8 cellular contexts compared by ENCODE assay signal in the genomic region with DNA sequence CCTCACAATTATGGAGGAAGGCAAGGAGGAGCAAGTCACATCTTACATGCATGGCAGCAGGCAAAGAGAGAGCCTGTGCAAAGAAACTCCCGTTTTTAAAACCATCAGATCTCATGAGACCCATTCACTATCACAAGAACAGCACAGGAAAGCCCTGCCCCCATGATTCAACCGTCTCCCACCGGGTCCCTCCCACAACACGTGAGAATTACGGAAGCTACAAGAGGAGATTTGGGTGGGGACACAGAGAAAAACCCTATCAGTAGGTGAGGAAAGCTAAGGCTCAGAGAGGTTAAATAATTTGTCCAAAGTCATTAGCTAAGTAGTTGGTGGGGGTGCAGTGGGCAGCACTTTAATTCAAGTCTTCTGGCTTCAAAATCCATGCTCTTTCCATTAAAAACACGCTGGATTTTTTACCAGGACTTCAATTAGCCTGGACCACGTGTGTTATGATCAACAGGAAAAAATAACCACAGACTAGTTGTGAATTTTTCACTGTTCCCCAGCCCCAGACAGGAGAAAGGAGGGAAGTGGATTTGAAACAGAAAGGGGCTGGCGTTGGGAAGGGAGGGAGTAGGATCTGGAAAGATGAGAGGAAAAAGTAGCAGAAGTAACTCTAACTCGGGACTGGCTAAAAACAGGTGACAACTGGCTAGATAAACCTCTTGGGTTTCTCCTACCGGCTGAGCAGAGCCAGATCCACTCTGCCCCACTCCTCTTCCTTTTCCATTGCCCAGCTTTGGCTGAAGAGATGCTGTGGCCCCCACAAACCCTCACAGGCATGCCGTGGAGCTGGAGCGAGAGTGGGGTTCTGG. TPM values are rescaled to one million over a fixed set of nuclear protein-coding genes. Genes with fewer than 3 reads are reported as not detected.
DNase-seq lines count a peak whose midpoint lies in the region; ATAC-seq and TF ChIP-seq lines count a peak whose summit lies in the region.

No MANE protein-coding gene starts in this region.

- WGBS in psoas muscle, 3 donors, result 27 to 34% (median 27%) methylated on average over 10 to 12 of the region's 12 CpGs

- H3K9me3 ChIP-seq in endocrine pancreas (ENCODE audit: control insufficient read depth, low read length) (no peaks in the 10 kb centered on the region), psoas muscle (no peaks in the 10 kb centered on the region)

- CTCF ChIA-PET in activated CD8-positive, alpha-beta memory T cell treated with anti-CD3 and anti-CD28 coated beads, Interleukin-2, amount 10 ng/mL, durations not matched to agents 7 days and 5 days (lab: Charles Lee), result no interaction called here

- H3K4me3 Mint-ChIP-seq in activated CD8-positive, alpha-beta memory T cell treated with anti-CD3 and anti-CD28 coated beads, Interleukin-2, amount 10 ng/mL, durations not matched to agents 7 days and 5 days, result peak overlapping the region; percentile 89

- H3K9me3 Mint-ChIP-seq in activated CD8-positive, alpha-beta memory T cell treated with anti-CD3 and anti-CD28 coated beads, Interleukin-2, amount 10 ng/mL, durations not matched to agents 7 days and 5 days (ENCODE audit: low read depth), result no peaks in the 10 kb centered on the region

- no peaks in the 10 kb centered on the region for H4K20me1 ChIP-seq in KMS-11 (ENCODE audit: insufficient read depth)

- intact Hi-C loops in psoas muscle (cut with DNase I), result no loop called here

- peak; percentile 29 for ATAC-seq in activated CD8-positive, alpha-beta memory T cell treated with anti-CD3 and anti-CD28 coated beads, Interleukin-2, amount 10 ng/mL, durations not matched to agents 7 days and 5 days
- peak in 2 of 4 donors; percentile 14 to 24 for ATAC-seq in psoas muscle

- H3K27ac ChIP-seq in KMS-11 (no peak overlapping the region), psoas muscle (no peak overlapping the region)

- no peaks in the 10 kb centered on the region for H3K27me3 Mint-ChIP-seq in activated CD8-positive, alpha-beta memory T cell treated with anti-CD3 and anti-CD28 coated beads, Interleukin-2, amount 10 ng/mL, durations not matched to agents 7 days and 5 days

- DNase-seq in activated CD8-positive, alpha-beta memory T cell treated with anti-CD3 and anti-CD28 coated beads, Interleukin-2, amount 10 ng/mL, durations not matched to agents 7 days and 5 days, result no peak
- DNase-seq in activated CD8-positive, alpha-beta memory T cell treated with anti-CD3 and anti-CD28 coated beads, Interleukin-2, amount 50 U/mL, for 48 hours, result no peak
- no peak for DNase-seq in psoas muscle
- no peak for DNase-seq in 8988T
- DNase-seq in NCI-H69 (lab: John Stamatoyannopoulos, UW), result no peak
- no peak for DNase-seq in superior temporal gyrus (ENCODE audit: extremely low spot score)

- H3K4me1 ChIP-seq in KMS-11 (ENCODE audit: low read depth, poor library complexity, severe bottlenecking) (peaks cover 9% of the 10 kb centered on the region), endocrine pancreas (ENCODE audit: control insufficient read depth, insufficient read depth, low read length) (no peaks in the 10 kb centered on the region), psoas muscle (no peaks in the 10 kb centered on the region)

- peaks cover 15% of the 10 kb centered on the region for H3K4me1 Mint-ChIP-seq in activated CD8-positive, alpha-beta memory T cell treated with anti-CD3 and anti-CD28 coated beads, Interleukin-2, amount 10 ng/mL, durations not matched to agents 7 days and 5 days

- no peak overlapping the region for H3K4me3 ChIP-seq in KMS-11 (IDR thresholded peaks at IDR 0.05; ENCODE audit: insufficient read depth, low read depth, low read length)
- H3K4me3 ChIP-seq in endocrine pancreas (ENCODE audit: control insufficient read depth, insufficient read depth, low read length), result peak overlapping the region; percentile 72
- peak overlapping the region; percentile 64 for H3K4me3 ChIP-seq in psoas muscle

- peaks cover 2% of the 10 kb centered on the region for H3K36me3 Mint-ChIP-seq in activated CD8-positive, alpha-beta memory T cell treated with anti-CD3 and anti-CD28 coated beads, Interleukin-2, amount 10 ng/mL, durations not matched to agents 7 days and 5 days

- peak overlapping the region; percentile 83 for H3K27ac Mint-ChIP-seq in activated CD8-positive, alpha-beta memory T cell treated with anti-CD3 and anti-CD28 coated beads, Interleukin-2, amount 10 ng/mL, durations not matched to agents 7 days and 5 days

- no peaks in the 10 kb centered on the region for H3K27me3 ChIP-seq in KMS-11 (ENCODE audit: insufficient read depth, low read depth)
- no peaks in the 10 kb centered on the region for H3K27me3 ChIP-seq in endocrine pancreas (ENCODE audit: control insufficient read depth, insufficient read depth, low read length)
- peaks cover 0 to 18% (median 0%) of the 10 kb centered on the region in 3 donors for H3K27me3 ChIP-seq in psoas muscle (ENCODE audit: insufficient read depth in 3 of 3, low read length in 2 of 3)

- H3K36me3 ChIP-seq in KMS-11 (ENCODE audit: insufficient read depth), result no peaks in the 10 kb centered on the region
- H3K36me3 ChIP-seq in endocrine pancreas (ENCODE audit: control insufficient read depth, insufficient read depth, low read length), result no peaks in the 10 kb centered on the region
- no peaks in the 10 kb centered on the region for H3K36me3 ChIP-seq in psoas muscle (ENCODE audit: insufficient read depth in 1 of 2, low read depth in 1 of 2)

- TF ChIP-seq CTCF in KMS-11 (conservative IDR thresholded peaks at IDR 0.05; ENCODE audit: low read depth, low read length), result no peak
- TF ChIP-seq CTCF in psoas muscle (IDR thresholded peaks at IDR 0.05), result no peak

- H3K79me2 ChIP-seq in KMS-11 (ENCODE audit: insufficient read depth, low read depth), result no peaks in the 10 kb centered on the region

- peak overlapping the region; percentile 98; the same call in 1 of the 2 replicates for H2AFZ ChIP-seq in KMS-11 (ENCODE audit: low read depth)

- H3K9ac ChIP-seq in KMS-11, result peak overlapping the region; percentile 50; the same call in 1 of the 2 replicates
- peak overlapping the region; percentile 66 for H3K9ac ChIP-seq in endocrine pancreas (ENCODE audit: control insufficient read depth, insufficient read depth, low read length)

- H3K4me2 ChIP-seq in KMS-11, result peak overlapping the region; percentile 45; the same call in 1 of the 2 replicates

RNA-seq across cellular contexts. Expression of a gene that starts 1.0 kb away (rescaled TPM):
- total RNA-seq in activated CD8-positive, alpha-beta memory T cell treated with anti-CD3 and anti-CD28 coated beads, Interleukin-2, amount 10 ng/mL, durations not matched to agents 7 days and 5 days, result 1 to 10 TPM; 4.5 to 4.6 TPM
- total RNA-seq in psoas muscle, result under 1 TPM; 0.25 to 0.71 (median 0.50) TPM
- polyA plus RNA-seq in psoas muscle, result under 1 TPM; 0.10 to 0.21 (median 0.13) TPM
